1 cellular context compared by ENCODE assay signal in genomic region chr7:69862413-69863064, GRCh38.
TF ChIP-seq lines count a peak whose summit lies in the region.

No MANE protein-coding gene starts in this region.

TF ChIP-seq in SK-N-SH, 30 proteins besides CTCF, POLR2A, EP300 and RAD21 (continued from another document):
- TF ChIP-seq, protein P1, sequence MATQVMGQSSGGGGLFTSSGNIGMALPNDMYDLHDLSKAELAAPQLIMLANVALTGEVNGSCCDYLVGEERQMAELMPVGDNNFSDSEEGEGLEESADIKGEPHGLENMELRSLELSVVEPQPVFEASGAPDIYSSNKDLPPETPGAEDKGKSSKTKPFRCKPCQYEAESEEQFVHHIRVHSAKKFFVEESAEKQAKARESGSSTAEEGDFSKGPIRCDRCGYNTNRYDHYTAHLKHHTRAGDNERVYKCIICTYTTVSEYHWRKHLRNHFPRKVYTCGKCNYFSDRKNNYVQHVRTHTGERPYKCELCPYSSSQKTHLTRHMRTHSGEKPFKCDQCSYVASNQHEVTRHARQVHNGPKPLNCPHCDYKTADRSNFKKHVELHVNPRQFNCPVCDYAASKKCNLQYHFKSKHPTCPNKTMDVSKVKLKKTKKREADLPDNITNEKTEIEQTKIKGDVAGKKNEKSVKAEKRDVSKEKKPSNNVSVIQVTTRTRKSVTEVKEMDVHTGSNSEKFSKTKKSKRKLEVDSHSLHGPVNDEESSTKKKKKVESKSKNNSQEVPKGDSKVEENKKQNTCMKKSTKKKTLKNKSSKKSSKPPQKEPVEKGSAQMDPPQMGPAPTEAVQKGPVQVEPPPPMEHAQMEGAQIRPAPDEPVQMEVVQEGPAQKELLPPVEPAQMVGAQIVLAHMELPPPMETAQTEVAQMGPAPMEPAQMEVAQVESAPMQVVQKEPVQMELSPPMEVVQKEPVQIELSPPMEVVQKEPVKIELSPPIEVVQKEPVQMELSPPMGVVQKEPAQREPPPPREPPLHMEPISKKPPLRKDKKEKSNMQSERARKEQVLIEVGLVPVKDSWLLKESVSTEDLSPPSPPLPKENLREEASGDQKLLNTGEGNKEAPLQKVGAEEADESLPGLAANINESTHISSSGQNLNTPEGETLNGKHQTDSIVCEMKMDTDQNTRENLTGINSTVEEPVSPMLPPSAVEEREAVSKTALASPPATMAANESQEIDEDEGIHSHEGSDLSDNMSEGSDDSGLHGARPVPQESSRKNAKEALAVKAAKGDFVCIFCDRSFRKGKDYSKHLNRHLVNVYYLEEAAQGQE (IDR thresholded peaks at IDR 0.05; ENCODE audit: low read depth, low read length), result no peak
- no peak for TF ChIP-seq NRF1 (IDR thresholded peaks at IDR 0.05; ENCODE audit: low read depth, low read length)
- peak; percentile 88 for TF ChIP-seq RCOR1 (IDR thresholded peaks at IDR 0.05; ENCODE audit: low read length)
- TF ChIP-seq FOXJ3 (CRISPR knock-in tag; IDR thresholded peaks at IDR 0.05), result peak; percentile 92
- TF ChIP-seq IRF3 (IDR thresholded peaks at IDR 0.05; ENCODE audit: low read depth, low read length), result no peak
- no peak for TF ChIP-seq GABPA (IDR thresholded peaks at IDR 0.05; ENCODE audit: low read depth)
- no peak for TF ChIP-seq FOSL2 (IDR thresholded peaks at IDR 0.05; ENCODE audit: borderline replicate concordance, low read depth)
- no peak for TF ChIP-seq EZH2phosphoT487 (IDR thresholded peaks at IDR 0.05; ENCODE audit: borderline replicate concordance, low read depth)
- TF ChIP-seq RFX5 (IDR thresholded peaks at IDR 0.05; ENCODE audit: low read length), result no peak
- TF ChIP-seq SMC3 (IDR thresholded peaks at IDR 0.05; ENCODE audit: low read depth, low read length), result no peak
- peak; percentile 69 for TF ChIP-seq NFIC (IDR thresholded peaks at IDR 0.05; ENCODE audit: borderline replicate concordance)
- TF ChIP-seq GATA2 (CRISPR knock-in tag; IDR thresholded peaks at IDR 0.05), result peak; percentile 97
- no peak for TF ChIP-seq MEF2A (IDR thresholded peaks at IDR 0.05; ENCODE audit: borderline replicate concordance, low read depth)
- TF ChIP-seq MXI1 (IDR thresholded peaks at IDR 0.05; ENCODE audit: low read depth, low read length), result peak; percentile 65; the same call in 1 of the 2 replicates
- TF ChIP-seq, protein P2, sequence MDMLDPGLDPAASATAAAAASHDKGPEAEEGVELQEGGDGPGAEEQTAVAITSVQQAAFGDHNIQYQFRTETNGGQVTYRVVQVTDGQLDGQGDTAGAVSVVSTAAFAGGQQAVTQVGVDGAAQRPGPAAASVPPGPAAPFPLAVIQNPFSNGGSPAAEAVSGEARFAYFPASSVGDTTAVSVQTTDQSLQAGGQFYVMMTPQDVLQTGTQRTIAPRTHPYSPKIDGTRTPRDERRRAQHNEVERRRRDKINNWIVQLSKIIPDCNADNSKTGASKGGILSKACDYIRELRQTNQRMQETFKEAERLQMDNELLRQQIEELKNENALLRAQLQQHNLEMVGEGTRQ (IDR thresholded peaks at IDR 0.05; ENCODE audit: borderline replicate concordance, low read depth, low read length), result no peak
- no peak for TF ChIP-seq ELF1 (IDR thresholded peaks at IDR 0.05)
